In the genomic region with DNA sequence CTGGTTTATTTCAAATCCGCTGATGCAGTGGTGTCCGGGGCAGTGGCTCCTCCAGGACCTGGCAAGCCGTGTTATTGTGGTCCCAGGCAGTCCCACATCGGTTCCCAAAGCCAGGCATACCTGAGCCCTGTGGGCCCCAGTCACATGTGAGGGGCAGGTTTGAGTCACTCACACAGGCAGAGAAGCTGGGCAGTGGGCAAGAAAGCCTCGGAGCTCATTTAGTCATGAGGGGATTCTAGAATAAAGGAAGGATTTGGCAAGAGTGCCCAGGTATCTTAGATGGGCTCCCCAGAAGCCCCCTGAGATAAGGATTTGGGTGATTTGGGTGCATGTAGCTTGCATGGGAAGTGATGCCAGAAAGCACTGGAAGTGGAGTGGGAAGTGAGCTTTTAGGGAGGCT, we compare ENCODE assay signal across 19 cellular contexts. TPM values are rescaled to one million over a fixed set of nuclear protein-coding genes. Genes with fewer than 3 reads are reported as not detected.
"Had no signal": no experiment of that assay in that cellular context is flagged by ENCODE, and none has a peak within 500 bp of the region (broad histone marks: within the 10 kb centered on the region; RNA-seq: fewer than 3 reads in every experiment).

No MANE protein-coding gene starts in this region.

- H3K9me3 ChIP-seq: MG63, SK-N-SH had no signal

- DNase-seq: KBM-7, MG63, NCI-H1092 treated with DMSO at 0.1 percent for 48 hours, NCI-H1436, NCI-H187, NCI-H2029, NCI-H2081 treated with DMSO at 0.1 percent for 48 hours, NCI-H2171, NCI-H226, NCI-H446, NCI-H510A, NCI-H524 treated with DMSO at 0.1 percent for 48 hours, NCI-H69, NCI-H774, RPMI8226, SHP77, SK-N-SH had no signal

- H3K36me3 ChIP-seq: MG63 had no signal

- H3K27me3 ChIP-seq: MG63 had no signal

- H3K9ac ChIP-seq: SK-N-SH had no signal

- H3K4me3 ChIP-seq: MG63 had no signal

- H3K4me2 ChIP-seq: SK-N-SH had no signal

RNA-seq across cellular contexts. Expression of a gene that starts 37.3 kb away (rescaled TPM):
- total RNA-seq: HT-29, SK-MEL-5 had no signal
